7 cellular contexts compared by ENCODE assay signal in genomic region chr5:77904362-77904761, GRCh38.
"Had no signal": no experiment of that assay in that cellular context is flagged by ENCODE, and none has a peak within 500 bp of the region (broad histone marks: within the 10 kb centered on the region; RNA-seq: fewer than 3 reads in every experiment).

No MANE protein-coding gene starts in this region.

- H3K27ac ChIP-seq: GM23248, HL-60 had no signal

- H3K9me3 Mint-ChIP-seq: H9 had no signal

- H2AFZ ChIP-seq: GM23248 had no signal

- H3K27ac Mint-ChIP-seq: H9 had no signal

- H3K4me1 Mint-ChIP-seq: IgD-negative memory B cell had no signal

- ATAC-seq: HepG2 had no signal

- H3K9ac ChIP-seq: GM23248 had no signal

- H3K4me3 Mint-ChIP-seq: H9, IgD-negative memory B cell had no signal

- H3K4me3 ChIP-seq: GM23248 had no signal

- DNase-seq: GM23248, H9, HCEC 1CT, KBM-7 had no signal
